30 cellular contexts compared by ENCODE assay signal in the genomic region with DNA sequence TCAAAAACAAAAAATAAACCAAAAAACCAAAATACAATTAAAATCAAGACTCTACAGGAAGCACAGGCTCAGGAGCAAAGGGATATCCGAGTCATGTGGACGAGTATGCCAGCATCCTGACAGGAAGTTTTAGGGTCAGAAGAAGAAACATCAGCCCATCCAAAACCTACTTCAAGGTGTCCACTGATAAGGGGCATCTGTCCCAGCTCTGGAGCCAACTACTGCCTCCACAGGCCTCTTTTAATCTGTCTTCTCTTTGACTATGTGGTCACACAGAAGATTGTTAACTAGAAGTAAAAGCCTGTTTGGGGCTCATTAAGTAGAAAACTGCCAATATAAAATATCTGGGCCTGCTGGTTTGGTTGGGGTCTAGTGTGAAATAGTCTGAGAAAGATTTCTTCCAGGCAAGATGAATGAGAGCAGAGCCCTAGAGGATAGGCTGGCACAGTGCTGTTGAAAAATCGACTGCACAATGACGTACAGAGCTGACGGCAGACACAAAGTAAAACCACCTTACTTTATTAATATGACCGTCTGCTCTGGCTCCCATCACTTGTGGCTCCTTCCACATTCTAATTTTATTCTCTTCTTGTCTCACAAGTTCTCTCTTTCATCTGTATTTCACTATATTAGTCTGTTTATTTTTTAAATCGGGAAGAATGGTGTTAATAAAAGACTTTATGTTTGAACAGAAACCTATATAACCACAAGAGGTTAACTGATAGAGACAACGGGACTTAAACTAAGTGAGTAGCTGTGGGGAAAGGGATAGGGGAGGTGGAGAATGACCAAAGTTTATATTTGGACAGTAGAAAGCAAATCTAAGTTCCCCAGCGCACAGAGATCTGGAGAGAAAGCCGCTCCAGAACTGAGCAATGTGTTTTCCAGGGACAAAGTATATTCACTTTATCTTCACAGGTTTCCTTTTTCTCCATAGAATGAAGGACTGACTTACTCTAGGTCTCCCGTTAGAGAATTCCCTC.
"Had no signal": no experiment of that assay in that cellular context is flagged by ENCODE, and none has a peak within 500 bp of the region (broad histone marks: within the 10 kb centered on the region; RNA-seq: fewer than 3 reads in every experiment).

No MANE protein-coding gene starts in this region.

- H3K4me3 ChIP-seq: body of pancreas, SJSA1 had no signal

- DNase-seq: activated CD4-positive, alpha-beta T cell treated with anti-CD3 and anti-CD28 coated beads for 48 hours; activated CD4-positive, alpha-beta T cell treated with anti-CD3 and anti-CD28 coated beads, Interleukin-2, amount 50 U/mL, for 4 hours; activated CD4-positive, CD25-positive, alpha-beta regulatory T cell treated with anti-CD3 and anti-CD28 coated beads, Interleukin-2, amount 50 U/mL, for 72 hours; activated CD8-positive, alpha-beta memory T cell treated with anti-CD3 and anti-CD28 coated beads, Interleukin-2, amount 50 U/mL, for 48 hours; activated CD8-positive, alpha-beta T cell treated with anti-CD3 and anti-CD28 coated beads, Interleukin-2, amount 10 ng/mL, durations not matched to agents 7 days and 5 days; activated effector memory CD4-positive, alpha-beta T cell treated with Interleukin-2 at 50 U/mL for 16 hours; activated naive CD4-positive, alpha-beta T cell; activated T-cell treated with anti-CD3 and anti-CD28 coated beads, Interleukin-2, amount 50 U/mL, for 1 hour; aorta; body of pancreas; central memory CD4-positive, alpha-beta T cell; KG1; NCI-H1092; NCI-H1417; NCI-H1930; NCI-H2171; NCI-H226; NCI-H526; NCI-H774; NK-92 treated with Interleukin-12 subunit alpha and Interleukin-12 subunit beta, amount 100 ng/mL, for 24 hours; OCI-M1; Right ventricle myocardium superior; SW 1271 had no signal

- H3K4me1 Mint-ChIP-seq: WTC11 had no signal

- H3K9me3 Mint-ChIP-seq: activated naive CD4-positive, alpha-beta T cell treated with anti-CD3 and anti-CD28 coated beads, Interleukin-2, amount 50 U/mL, for 24 hours; T-helper 1 cell treated with Interleukin-12 subunit alpha and Interleukin-12 subunit beta and Interleukin-4 antibody, amounts not matched to agents 30 μg/mL and 1 μg/mL, for 36 hours had no signal

- H3K27me3 Mint-ChIP-seq: activated naive CD4-positive, alpha-beta T cell treated with anti-CD3 and anti-CD28 coated beads, Interleukin-2, amount 50 U/mL, for 24 hours had no signal

- H3K27ac ChIP-seq: body of pancreas, RWPE1, SJSA1 had no signal

- H3K27me3 ChIP-seq: body of pancreas, SJSA1 had no signal

- H3K4me3 Mint-ChIP-seq: activated CD8-positive, alpha-beta T cell treated with anti-CD3 and anti-CD28 coated beads, Interleukin-2, amount 10 ng/mL, durations not matched to agents 7 days and 5 days; activated naive CD4-positive, alpha-beta T cell treated with anti-CD3 and anti-CD28 coated beads, Interleukin-2, amount 50 U/mL, for 24 hours; T-helper 1 cell treated with Interleukin-12 subunit alpha and Interleukin-12 subunit beta and Interleukin-4 antibody, amounts not matched to agents 30 μg/mL and 1 μg/mL, for 36 hours; WTC11 had no signal

- ATAC-seq: activated CD8-positive, alpha-beta T cell treated with anti-CD3 and anti-CD28 coated beads, Interleukin-2, amount 10 ng/mL, durations not matched to agents 7 days and 5 days; body of pancreas; Panc1; SK-N-SH treated with all-trans-retinoic acid at 6 μM for 48 hours; WTC11 had no signal

- H3K27ac Mint-ChIP-seq: activated CD8-positive, alpha-beta T cell treated with anti-CD3 and anti-CD28 coated beads, Interleukin-2, amount 10 ng/mL, durations not matched to agents 7 days and 5 days; activated naive CD4-positive, alpha-beta T cell treated with anti-CD3 and anti-CD28 coated beads, Interleukin-2, amount 50 U/mL, for 24 hours; T-helper 1 cell treated with Interleukin-12 subunit alpha and Interleukin-12 subunit beta and Interleukin-4 antibody, amounts not matched to agents 30 μg/mL and 1 μg/mL, for 36 hours; WTC11 had no signal

- H3K9me3 ChIP-seq: body of pancreas, SJSA1 had no signal

- H3K4me1 ChIP-seq: body of pancreas, SJSA1 had no signal
